Comparison of ENCODE assay signal across 8 cellular contexts in genomic region chr1:176374967-176375569, GRCh38.
DNase-seq lines count a peak whose midpoint lies in the region; ATAC-seq and TF ChIP-seq lines count a peak whose summit lies in the region.

No MANE protein-coding gene starts in this region.

- no peaks in the 10 kb centered on the region for H3K9me3 Mint-ChIP-seq in activated T-cell treated with anti-CD3 and anti-CD28 coated beads, Interleukin-2, amount 50 U/mL, for 4 hours

- H4K20me1 ChIP-seq in PC-3 (ENCODE audit: low read length), result no peaks in the 10 kb centered on the region

- H2BK5ac ChIP-seq in neuronal stem cell (ENCODE audit: low read length), result no peak overlapping the region

- no peak overlapping the region for H2BK120ac ChIP-seq in neuronal stem cell (ENCODE audit: low read depth, low read length)

- H3K79me2 ChIP-seq in PC-3 (ENCODE audit: low read length), result no peaks in the 10 kb centered on the region

- H3K4me3 ChIP-seq in PC-3 (ENCODE audit: low read length) (no peak overlapping the region), fibroblast of the aortic adventitia (ENCODE audit: low read depth, low read length) (no peak overlapping the region), neuronal stem cell (ENCODE audit: low read length in 2 of 2) (no peak overlapping the region), tibial artery (no peak overlapping the region)

- no peak overlapping the region for H4K8ac ChIP-seq in neuronal stem cell (ENCODE audit: low read depth, low read length)

- DNase-seq in DMS53 treated with DMSO at 0.1 percent for 48 hours (lab: John Stamatoyannopoulos, UW; ENCODE audit: unreplicated experiment) (peak; percentile 77), HuH-7.5 (ENCODE audit: low spot score) (peak; percentile 22), PC-3 (peak; percentile 74), fibroblast of the aortic adventitia (ENCODE audit: low read depth) (peak; percentile 83), neuronal stem cell (ENCODE audit: low spot score) (peak; percentile 77), tibial artery (peak; percentile 81 to 83)
- DNase-seq in activated T-cell treated with anti-CD3 and anti-CD28 coated beads, Interleukin-2, amount 50 U/mL, for 4 hours, result peak; percentile 26

- H3K27me3 ChIP-seq in PC-3 (ENCODE audit: low read length) (no peaks in the 10 kb centered on the region; the same call in 1 of the 2 replicates), neuronal stem cell (ENCODE audit: control insufficient read depth in 3 of 3, insufficient read depth in 3 of 3, low read depth in 1 of 3, low read length in 3 of 3) (no peaks in the 10 kb centered on the region), tibial artery (no peaks in the 10 kb centered on the region)

- intact Hi-C loops in PC-3 (cut with micrococcal nuclease) (loop anchor here (1.0 to 5.0 kb wide), 3 partner anchors 317 to 506 kb away; no protein-coding TSS in a partner anchor), tibial artery (cut with DNase I; ENCODE audit: low total_unique reads) (loop anchor here (10.0 kb wide), 2 partner anchors 470 to 510 kb away; no protein-coding TSS in a partner anchor)

- no peak overlapping the region for H3K18ac ChIP-seq in neuronal stem cell (ENCODE audit: low read length)

- H3K4me1 ChIP-seq in PC-3 (ENCODE audit: insufficient read depth, low read length) (no peaks in the 10 kb centered on the region), neuronal stem cell (ENCODE audit: control insufficient read depth in 2 of 2, insufficient read depth in 1 of 2, low read depth in 1 of 2, low read length in 2 of 2) (no peaks in the 10 kb centered on the region), tibial artery (no peaks in the 10 kb centered on the region)

- CTCF ChIA-PET in PC-3 (lab: Charles Lee), result interaction anchor here (0.6 to 0.9 kb wide), 2 partner anchors 506 to 859 kb away, joined by 3 to 5 read pairs; no protein-coding TSS in a partner anchor

- no CpG with 5 or more reads among the region's 7 CpGs for WGBS in neuronal stem cell (ENCODE audit: extremely low coverage in 2 of 2, insufficient read length in 2 of 2, insufficient replicate concordance in 1 of 2), 2 donors

- H3K4me1 Mint-ChIP-seq in activated T-cell treated with anti-CD3 and anti-CD28 coated beads, Interleukin-2, amount 50 U/mL, for 4 hours (ENCODE audit: low read depth), result no peaks in the 10 kb centered on the region

- peak; percentile 82 for TF ChIP-seq CTCF in PC-3 (conservative IDR thresholded peaks at IDR 0.05; ENCODE audit: low read depth, low read length)
- peak; percentile 93 for TF ChIP-seq CTCF in fibroblast of the aortic adventitia (IDR thresholded peaks at IDR 0.05; ENCODE audit: insufficient read depth, low read length)
- peak; percentile 61 to 68 for TF ChIP-seq CTCF in tibial artery (IDR thresholded peaks at IDR 0.05)

- H3K4me3 Mint-ChIP-seq in activated T-cell treated with anti-CD3 and anti-CD28 coated beads, Interleukin-2, amount 50 U/mL, for 4 hours, result no peak overlapping the region

- H3K9me2 ChIP-seq in PC-3 (replicated peaks; ENCODE audit: low read length), result no peaks in the 10 kb centered on the region

- H3K27ac ChIP-seq in PC-3 (ENCODE audit: low read length), result no peak overlapping the region
- no peak overlapping the region for H3K27ac ChIP-seq in neuronal stem cell (replicated peaks; ENCODE audit: low read length)
- no peak overlapping the region for H3K27ac ChIP-seq in tibial artery

- ATAC-seq in GM21529 (IDR thresholded peaks at IDR 0.05; ENCODE audit: unreplicated experiment) (peak; percentile 98), PC-3 (peak; percentile 78)
- ATAC-seq in activated T-cell treated with anti-CD3 and anti-CD28 coated beads, Interleukin-2, amount 50 U/mL, for 4 hours, result no peak

- H3K36me3 Mint-ChIP-seq in activated T-cell treated with anti-CD3 and anti-CD28 coated beads, Interleukin-2, amount 50 U/mL, for 4 hours (ENCODE audit: insufficient read depth), result no peaks in the 10 kb centered on the region

- no peak overlapping the region for H3K4ac ChIP-seq in neuronal stem cell (ENCODE audit: low read length)

- H3K79me1 ChIP-seq in neuronal stem cell (ENCODE audit: low read depth, low read length), result no peaks in the 10 kb centered on the region

- H2BK15ac ChIP-seq in neuronal stem cell (ENCODE audit: low read length), result no peak overlapping the region

- no peak overlapping the region for H4K91ac ChIP-seq in neuronal stem cell (ENCODE audit: low read depth, low read length, poor library complexity)

- peaks cover 4% of the 10 kb centered on the region for H3K27me3 Mint-ChIP-seq in activated T-cell treated with anti-CD3 and anti-CD28 coated beads, Interleukin-2, amount 50 U/mL, for 4 hours (ENCODE audit: low read depth)

- H3K23ac ChIP-seq in neuronal stem cell (ENCODE audit: low read depth, low read length, poor library complexity), result no peak overlapping the region

- no peaks in the 10 kb centered on the region for H3F3A ChIP-seq in PC-3 (ENCODE audit: low read length, unreplicated experiment)

- BruUV-seq in PC-3 (replicated peaks; lab: Mats Ljungman, UMichigan), result no TSS peak

- H3K9ac ChIP-seq in PC-3 (ENCODE audit: low read length) (no peak overlapping the region), neuronal stem cell (ENCODE audit: low read depth, low read length, poor library complexity) (no peak overlapping the region)

- POLR2A ChIA-PET in PC-3 (lab: Charles Lee; ENCODE audit: unreplicated experiment), result no interaction called here

- no peak overlapping the region for H2AK5ac ChIP-seq in neuronal stem cell (ENCODE audit: low read depth, low read length)

- H3K9me3 ChIP-seq in PC-3 (ENCODE audit: low read length) (no peaks in the 10 kb centered on the region), neuronal stem cell (replicated peaks in 1 of 2; ENCODE audit: control insufficient read depth in 2 of 2, insufficient read depth in 1 of 2, low read depth in 1 of 2, low read length in 2 of 2) (no peaks in the 10 kb centered on the region), tibial artery (no peaks in the 10 kb centered on the region)

- H2AFZ ChIP-seq in PC-3 (ENCODE audit: low read length) (no peak overlapping the region), neuronal stem cell (ENCODE audit: low read length) (no peak overlapping the region)

- H3K14ac ChIP-seq in neuronal stem cell (ENCODE audit: low read length), result no peak overlapping the region

- H3K36me3 ChIP-seq in PC-3 (ENCODE audit: low read depth, low read length) (no peaks in the 10 kb centered on the region), neuronal stem cell (replicated peaks in 1 of 2; ENCODE audit: control insufficient read depth in 2 of 2, insufficient read depth in 2 of 2, low read length in 2 of 2) (no peaks in the 10 kb centered on the region), tibial artery (no peaks in the 10 kb centered on the region)

- H2BK12ac ChIP-seq in neuronal stem cell (ENCODE audit: low read length), result no peak overlapping the region

- H3K4me2 ChIP-seq in PC-3 (ENCODE audit: low read length) (no peak overlapping the region), neuronal stem cell (ENCODE audit: insufficient read depth, low read length, poor library complexity, severe bottlenecking) (no peak overlapping the region)

Comparison
In these comparisons a context has a peak if more than half of its experiments do, and no peak if none do; other contexts are left out.
1. DNase-seq: peak in every context shown above with its lines; median percentile 83 in fibroblast of the aortic adventitia; 82 in tibial artery; 77 in DMS53 treated with DMSO at 0.1 percent for 48 hours; 77 in neuronal stem cell; 74 in PC-3; 26 in activated T-cell treated with anti-CD3 and anti-CD28 coated beads, Interleukin-2, amount 50 U/mL, for 4 hours; 22 in HuH-7.5.
2. ATAC-seq: peak in GM21529 (single experiment) and PC-3 (single experiment); none in activated T-cell treated with anti-CD3 and anti-CD28 coated beads, Interleukin-2, amount 50 U/mL, for 4 hours (0 of 2).
3. Peak in every context shown above with its lines, with median percentiles within 50 percentile points of each other: CTCF ChIP-seq.